9 cellular contexts compared by ENCODE assay signal in the genomic region with DNA sequence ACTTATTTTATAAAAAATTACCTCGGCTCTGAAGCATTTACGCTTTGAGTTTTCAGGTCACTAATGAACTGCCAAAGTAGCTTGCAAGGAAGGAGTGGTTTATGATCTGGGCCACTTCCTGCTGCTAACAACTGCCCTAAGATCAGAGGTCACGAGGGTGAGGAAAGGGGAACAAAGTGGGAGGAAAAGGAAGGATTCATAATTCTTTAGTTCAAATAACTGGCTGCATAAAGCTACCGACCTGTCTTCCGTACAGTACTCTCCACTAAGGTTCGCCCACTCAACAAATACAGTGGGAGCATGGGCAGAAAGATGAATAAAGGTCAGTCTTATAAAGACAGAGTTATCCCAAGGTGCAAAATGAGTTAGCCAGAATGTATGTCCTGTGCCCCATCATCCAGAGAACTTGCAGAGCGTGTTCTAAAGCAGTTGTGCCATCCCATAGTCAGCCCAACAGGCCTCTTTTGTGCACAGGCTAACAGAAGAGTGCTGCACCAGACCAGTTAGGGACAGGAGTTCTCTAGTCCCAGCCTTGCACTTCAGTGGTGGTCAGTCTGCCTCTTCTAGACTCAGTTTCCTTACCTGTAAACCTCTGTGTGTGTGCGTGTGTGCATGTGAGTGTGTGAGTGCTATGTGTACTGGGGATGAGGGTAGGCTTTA.
DNase-seq lines count a peak whose midpoint lies in the region; ATAC-seq, FAIRE-seq and TF ChIP-seq lines count a peak whose summit lies in the region.
"Had no signal": no experiment of that assay in that cellular context is flagged by ENCODE, and none has a peak within 500 bp of the region (broad histone marks: within the 10 kb centered on the region; RNA-seq: fewer than 3 reads in every experiment).

No MANE protein-coding gene starts in this region.

- H3K9me3 ChIP-seq in SK-N-SH (no peaks in the 10 kb centered on the region), heart right ventricle (no peaks in the 10 kb centered on the region), subcutaneous abdominal adipose tissue (ENCODE audit: control insufficient read depth in 5 of 5, low read length in 5 of 5) (no peaks in the 10 kb centered on the region), PC-3 (ENCODE audit: low read length) (no peaks in the 10 kb centered on the region)

- no peak for TF ChIP-seq EP300 in SK-N-SH (IDR thresholded peaks at IDR 0.05; ENCODE audit: borderline replicate concordance in 1 of 2, low read depth in 1 of 2, low read length in 1 of 2)

- TF ChIP-seq RAD21 in SK-N-SH (IDR thresholded peaks at IDR 0.05; ENCODE audit: low read length) = no peak

- DNase-seq in SK-N-SH (no peak), RCC 7860 (ENCODE audit: low spot score) (no peak), heart right ventricle (no peak), T1000 (lab: John Stamatoyannopoulos, UW) (no peak), PC-3 (no peak)

- intact Hi-C loops in heart right ventricle (cut with DNase I) = no loop called here
- intact Hi-C loops in PC-3 (cut with micrococcal nuclease) = no loop called here

- H3K27ac ChIP-seq in SK-N-SH (ENCODE audit: low read depth in 2 of 2, low read length in 1 of 2) = no peak overlapping the region; a peak in 1 of 4 replicates
- H3K27ac ChIP-seq in heart right ventricle = peak overlapping the region in 6 of 10 donors; percentile 26 to 79 (median 44)
- H3K27ac ChIP-seq in subcutaneous abdominal adipose tissue (ENCODE audit: low read depth, low read length) = peak overlapping the region; percentile 40
- H3K27ac ChIP-seq in PC-3 (ENCODE audit: low read length) = no peak overlapping the region

- TF ChIP-seq CTCF in SK-N-SH (IDR thresholded peaks at IDR 0.05) (no peak), heart right ventricle (IDR thresholded peaks at IDR 0.05) (no peak), PC-3 (conservative IDR thresholded peaks at IDR 0.05; ENCODE audit: low read depth, low read length) (no peak)

- 93% methylated on average over 8 of the region's 8 CpGs for WGBS in SK-N-SH (ENCODE audit: low lambda C conversion rate)
- 62 to 72% methylated on average over 8 of the region's 8 CpGs for WGBS in heart right ventricle, 2 donors

- BruUV-seq in PC-3 (replicated peaks; lab: Mats Ljungman, UMichigan) = no TSS peak

- H3K9ac ChIP-seq in SK-N-SH (no peak overlapping the region), subcutaneous abdominal adipose tissue (ENCODE audit: low read length in 5 of 5) (no peak overlapping the region), PC-3 (ENCODE audit: low read length) (no peak overlapping the region)

- H3K79me2 ChIP-seq in SK-N-SH (ENCODE audit: insufficient read depth) (peaks cover 100% of the 10 kb centered on the region), PC-3 (ENCODE audit: low read length) (0 out of 2 replicates have a peak, but pooled peaks cover 12% of the 10 kb centered on the region)

- H3K4me2 ChIP-seq in SK-N-SH (peak overlapping the region; percentile 19; the same call in 1 of the 2 replicates), PC-3 (ENCODE audit: low read length) (no peak overlapping the region)

- H3F3A ChIP-seq in SK-N-SH (replicated peaks; ENCODE audit: insufficient read depth) (peaks cover 36% of the 10 kb centered on the region), PC-3 (ENCODE audit: low read length, unreplicated experiment) (no peaks in the 10 kb centered on the region)

- FAIRE-seq in RCC 7860 (lab: Jason Lieb, UNC) = peak; percentile 7
- FAIRE-seq: A204.1 had no signal

- H3K9me2 ChIP-seq in SK-N-SH (no peaks in the 10 kb centered on the region), PC-3 (replicated peaks; ENCODE audit: low read length) (no peaks in the 10 kb centered on the region)

- no peaks in the 10 kb centered on the region for H3K27me3 ChIP-seq in SK-N-SH (ENCODE audit: insufficient read depth)
- no peaks in the 10 kb centered on the region for H3K27me3 ChIP-seq in heart right ventricle
- no peaks in the 10 kb centered on the region for H3K27me3 ChIP-seq in subcutaneous abdominal adipose tissue (ENCODE audit: control insufficient read depth in 5 of 5, insufficient read depth in 4 of 5, low read length in 5 of 5)
- H3K27me3 ChIP-seq in PC-3 (ENCODE audit: low read length) = no peaks in the 10 kb centered on the region

- CTCF ChIA-PET in SK-N-SH (lab: Yijun Ruan, JAX) (interaction anchor here (1.1 to 2.2 kb wide), 2 partner anchors 32 to 66 kb away, joined by 3 to 9 read pairs; a partner anchor contains a TSS), PC-3 (lab: Charles Lee) (no interaction called here)

- POLR2A ChIA-PET in SK-N-SH (lab: Yijun Ruan, JAX) (no interaction called here), PC-3 (lab: Charles Lee; ENCODE audit: unreplicated experiment) (no interaction called here)

- H3K4me3 ChIP-seq in SK-N-SH (ENCODE audit: low read depth in 2 of 2, low read length in 1 of 2) = no peak overlapping the region
- peak overlapping the region in 3 of 10 donors; percentile 5 to 35 (median 26) for H3K4me3 ChIP-seq in heart right ventricle
- H3K4me3 ChIP-seq in subcutaneous abdominal adipose tissue (ENCODE audit: low read depth in 1 of 5, low read length in 5 of 5) = peak overlapping the region in 2 of 5 donors; percentile 16 to 20
- H3K4me3 ChIP-seq in PC-3 (ENCODE audit: low read length) = no peak overlapping the region

- no peak overlapping the region for H2AFZ ChIP-seq in SK-N-SH (ENCODE audit: low read depth)
- no peak overlapping the region for H2AFZ ChIP-seq in PC-3 (ENCODE audit: low read length)

- no peaks in the 10 kb centered on the region for H4K20me1 ChIP-seq in SK-N-SH (ENCODE audit: insufficient read depth)
- no peaks in the 10 kb centered on the region for H4K20me1 ChIP-seq in PC-3 (ENCODE audit: low read length)

- peaks cover 39 to 44% of the 10 kb centered on the region in 2 experiments for H3K4me1 ChIP-seq in SK-N-SH (ENCODE audit: control insufficient read depth in 1 of 2, insufficient read depth in 2 of 2, low read depth in 1 of 2, low read length in 1 of 2)
- H3K4me1 ChIP-seq in heart right ventricle = peaks cover 3 to 85% (median 66%) of the 10 kb centered on the region in 9 donors
- peaks cover 9 to 55% (median 50%) of the 10 kb centered on the region in 5 donors for H3K4me1 ChIP-seq in subcutaneous abdominal adipose tissue (ENCODE audit: control insufficient read depth in 5 of 5, insufficient read depth in 5 of 5, low read length in 5 of 5)
- peaks cover 22% of the 10 kb centered on the region for H3K4me1 ChIP-seq in PC-3 (ENCODE audit: insufficient read depth, low read length)

- ATAC-seq in SK-N-SH treated with all-trans-retinoic acid at 6 μM for 48 hours (no peak), heart right ventricle (peak in 3 of 8 donors; percentile 21 to 33 (median 24)), PC-3 (no peak), HG02588 (IDR thresholded peaks at IDR 0.05; ENCODE audit: unreplicated experiment) (no peak)

- H3K36me3 ChIP-seq in SK-N-SH (replicated peaks in 1 of 2; ENCODE audit: control insufficient read depth in 1 of 2, insufficient read depth in 2 of 2, low read length in 1 of 2) (no peaks in the 10 kb centered on the region), heart right ventricle (no peaks in the 10 kb centered on the region), subcutaneous abdominal adipose tissue (ENCODE audit: control insufficient read depth in 5 of 5, insufficient read depth in 5 of 5, low read length in 5 of 5) (no peaks in the 10 kb centered on the region), PC-3 (ENCODE audit: low read depth, low read length) (no peaks in the 10 kb centered on the region)

TF ChIP-seq in SK-N-SH treated with all-trans-retinoic acid at 6 μM for 48 hours, 23 proteins besides CTCF, POLR2A, EP300 and RAD21:
- TF ChIP-seq ZFP30 (CRISPR knock-in tag; IDR thresholded peaks at IDR 0.05) (no peak), PPARA (CRISPR knock-in tag; IDR thresholded peaks at IDR 0.05; ENCODE audit: borderline replicate concordance) (no peak), TOX (CRISPR knock-in tag; IDR thresholded peaks at IDR 0.05; ENCODE audit: borderline replicate concordance) (no peak), CSDC2 (CRISPR knock-in tag; IDR thresholded peaks at IDR 0.05) (no peak), ZNF565 (CRISPR knock-in tag; conservative IDR thresholded peaks at IDR 0.05; ENCODE audit: low read depth) (no peak), ZNF8 (CRISPR knock-in tag; IDR thresholded peaks at IDR 0.05) (no peak), TCF4 (CRISPR knock-in tag; IDR thresholded peaks at IDR 0.05; ENCODE audit: borderline replicate concordance) (no peak)
- TF ChIP-seq, protein P1, sequence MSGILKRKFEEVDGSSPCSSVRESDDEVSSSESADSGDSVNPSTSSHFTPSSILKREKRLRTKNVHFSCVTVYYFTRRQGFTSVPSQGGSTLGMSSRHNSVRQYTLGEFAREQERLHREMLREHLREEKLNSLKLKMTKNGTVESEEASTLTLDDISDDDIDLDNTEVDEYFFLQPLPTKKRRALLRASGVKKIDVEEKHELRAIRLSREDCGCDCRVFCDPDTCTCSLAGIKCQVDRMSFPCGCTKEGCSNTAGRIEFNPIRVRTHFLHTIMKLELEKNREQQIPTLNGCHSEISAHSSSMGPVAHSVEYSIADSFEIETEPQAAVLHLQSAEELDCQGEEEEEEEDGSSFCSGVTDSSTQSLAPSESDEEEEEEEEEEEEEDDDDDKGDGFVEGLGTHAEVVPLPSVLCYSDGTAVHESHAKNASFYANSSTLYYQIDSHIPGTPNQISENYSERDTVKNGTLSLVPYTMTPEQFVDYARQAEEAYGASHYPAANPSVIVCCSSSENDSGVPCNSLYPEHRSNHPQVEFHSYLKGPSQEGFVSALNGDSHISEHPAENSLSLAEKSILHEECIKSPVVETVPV (CRISPR knock-in tag; IDR thresholded peaks at IDR 0.05) = no peak
- TF ChIP-seq, protein P2, sequence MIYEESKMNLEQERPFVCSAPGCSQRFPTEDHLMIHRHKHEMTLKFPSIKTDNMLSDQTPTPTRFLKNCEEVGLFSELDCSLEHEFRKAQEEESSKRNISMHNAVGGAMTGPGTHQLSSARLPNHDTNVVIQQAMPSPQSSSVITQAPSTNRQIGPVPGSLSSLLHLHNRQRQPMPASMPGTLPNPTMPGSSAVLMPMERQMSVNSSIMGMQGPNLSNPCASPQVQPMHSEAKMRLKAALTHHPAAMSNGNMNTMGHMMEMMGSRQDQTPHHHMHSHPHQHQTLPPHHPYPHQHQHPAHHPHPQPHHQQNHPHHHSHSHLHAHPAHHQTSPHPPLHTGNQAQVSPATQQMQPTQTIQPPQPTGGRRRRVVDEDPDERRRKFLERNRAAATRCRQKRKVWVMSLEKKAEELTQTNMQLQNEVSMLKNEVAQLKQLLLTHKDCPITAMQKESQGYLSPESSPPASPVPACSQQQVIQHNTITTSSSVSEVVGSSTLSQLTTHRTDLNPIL (CRISPR knock-in tag; IDR thresholded peaks at IDR 0.05; ENCODE audit: low read depth) = no peak

Comparison
In these comparisons a context has a peak if more than half of its experiments do, and no peak if none do; other contexts are left out.
1. H3K27ac ChIP-seq: peak in heart right ventricle (6 of 10) and subcutaneous abdominal adipose tissue (single experiment); none in SK-N-SH (0 of 2) and PC-3 (single experiment).